1 cellular context compared by ENCODE assay signal in the genomic region with DNA sequence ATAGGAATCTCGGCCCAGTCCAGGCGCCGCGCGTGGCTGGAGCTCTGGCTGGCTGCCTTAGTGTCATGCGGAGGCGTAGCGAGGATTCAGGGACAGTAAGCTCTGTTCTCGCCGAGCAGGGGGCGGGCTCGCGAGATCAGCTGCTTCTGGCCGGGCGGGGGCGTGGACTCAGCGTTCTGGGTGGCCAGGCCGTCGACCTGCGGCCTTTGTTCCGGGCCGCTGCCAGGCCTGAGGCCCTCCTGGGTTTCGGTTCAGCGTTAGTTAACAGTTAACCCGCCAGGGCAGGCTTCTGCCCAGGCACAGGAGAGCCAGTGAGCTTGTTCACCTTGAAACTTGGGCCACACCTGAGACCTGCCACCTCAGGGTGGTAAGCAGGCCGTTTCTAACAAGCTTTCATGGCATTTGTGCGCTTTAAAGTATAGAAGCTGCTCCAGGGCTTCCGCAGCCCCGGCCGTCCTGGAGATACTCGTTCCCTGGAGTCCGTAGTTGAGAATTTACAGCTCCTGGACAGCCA.
TF ChIP-seq lines count a peak whose summit lies in the region.

No MANE protein-coding gene starts in this region.

TF ChIP-seq in GM23338, 12 proteins besides CTCF, POLR2A, EP300 and RAD21:
- TF ChIP-seq, protein P1, sequence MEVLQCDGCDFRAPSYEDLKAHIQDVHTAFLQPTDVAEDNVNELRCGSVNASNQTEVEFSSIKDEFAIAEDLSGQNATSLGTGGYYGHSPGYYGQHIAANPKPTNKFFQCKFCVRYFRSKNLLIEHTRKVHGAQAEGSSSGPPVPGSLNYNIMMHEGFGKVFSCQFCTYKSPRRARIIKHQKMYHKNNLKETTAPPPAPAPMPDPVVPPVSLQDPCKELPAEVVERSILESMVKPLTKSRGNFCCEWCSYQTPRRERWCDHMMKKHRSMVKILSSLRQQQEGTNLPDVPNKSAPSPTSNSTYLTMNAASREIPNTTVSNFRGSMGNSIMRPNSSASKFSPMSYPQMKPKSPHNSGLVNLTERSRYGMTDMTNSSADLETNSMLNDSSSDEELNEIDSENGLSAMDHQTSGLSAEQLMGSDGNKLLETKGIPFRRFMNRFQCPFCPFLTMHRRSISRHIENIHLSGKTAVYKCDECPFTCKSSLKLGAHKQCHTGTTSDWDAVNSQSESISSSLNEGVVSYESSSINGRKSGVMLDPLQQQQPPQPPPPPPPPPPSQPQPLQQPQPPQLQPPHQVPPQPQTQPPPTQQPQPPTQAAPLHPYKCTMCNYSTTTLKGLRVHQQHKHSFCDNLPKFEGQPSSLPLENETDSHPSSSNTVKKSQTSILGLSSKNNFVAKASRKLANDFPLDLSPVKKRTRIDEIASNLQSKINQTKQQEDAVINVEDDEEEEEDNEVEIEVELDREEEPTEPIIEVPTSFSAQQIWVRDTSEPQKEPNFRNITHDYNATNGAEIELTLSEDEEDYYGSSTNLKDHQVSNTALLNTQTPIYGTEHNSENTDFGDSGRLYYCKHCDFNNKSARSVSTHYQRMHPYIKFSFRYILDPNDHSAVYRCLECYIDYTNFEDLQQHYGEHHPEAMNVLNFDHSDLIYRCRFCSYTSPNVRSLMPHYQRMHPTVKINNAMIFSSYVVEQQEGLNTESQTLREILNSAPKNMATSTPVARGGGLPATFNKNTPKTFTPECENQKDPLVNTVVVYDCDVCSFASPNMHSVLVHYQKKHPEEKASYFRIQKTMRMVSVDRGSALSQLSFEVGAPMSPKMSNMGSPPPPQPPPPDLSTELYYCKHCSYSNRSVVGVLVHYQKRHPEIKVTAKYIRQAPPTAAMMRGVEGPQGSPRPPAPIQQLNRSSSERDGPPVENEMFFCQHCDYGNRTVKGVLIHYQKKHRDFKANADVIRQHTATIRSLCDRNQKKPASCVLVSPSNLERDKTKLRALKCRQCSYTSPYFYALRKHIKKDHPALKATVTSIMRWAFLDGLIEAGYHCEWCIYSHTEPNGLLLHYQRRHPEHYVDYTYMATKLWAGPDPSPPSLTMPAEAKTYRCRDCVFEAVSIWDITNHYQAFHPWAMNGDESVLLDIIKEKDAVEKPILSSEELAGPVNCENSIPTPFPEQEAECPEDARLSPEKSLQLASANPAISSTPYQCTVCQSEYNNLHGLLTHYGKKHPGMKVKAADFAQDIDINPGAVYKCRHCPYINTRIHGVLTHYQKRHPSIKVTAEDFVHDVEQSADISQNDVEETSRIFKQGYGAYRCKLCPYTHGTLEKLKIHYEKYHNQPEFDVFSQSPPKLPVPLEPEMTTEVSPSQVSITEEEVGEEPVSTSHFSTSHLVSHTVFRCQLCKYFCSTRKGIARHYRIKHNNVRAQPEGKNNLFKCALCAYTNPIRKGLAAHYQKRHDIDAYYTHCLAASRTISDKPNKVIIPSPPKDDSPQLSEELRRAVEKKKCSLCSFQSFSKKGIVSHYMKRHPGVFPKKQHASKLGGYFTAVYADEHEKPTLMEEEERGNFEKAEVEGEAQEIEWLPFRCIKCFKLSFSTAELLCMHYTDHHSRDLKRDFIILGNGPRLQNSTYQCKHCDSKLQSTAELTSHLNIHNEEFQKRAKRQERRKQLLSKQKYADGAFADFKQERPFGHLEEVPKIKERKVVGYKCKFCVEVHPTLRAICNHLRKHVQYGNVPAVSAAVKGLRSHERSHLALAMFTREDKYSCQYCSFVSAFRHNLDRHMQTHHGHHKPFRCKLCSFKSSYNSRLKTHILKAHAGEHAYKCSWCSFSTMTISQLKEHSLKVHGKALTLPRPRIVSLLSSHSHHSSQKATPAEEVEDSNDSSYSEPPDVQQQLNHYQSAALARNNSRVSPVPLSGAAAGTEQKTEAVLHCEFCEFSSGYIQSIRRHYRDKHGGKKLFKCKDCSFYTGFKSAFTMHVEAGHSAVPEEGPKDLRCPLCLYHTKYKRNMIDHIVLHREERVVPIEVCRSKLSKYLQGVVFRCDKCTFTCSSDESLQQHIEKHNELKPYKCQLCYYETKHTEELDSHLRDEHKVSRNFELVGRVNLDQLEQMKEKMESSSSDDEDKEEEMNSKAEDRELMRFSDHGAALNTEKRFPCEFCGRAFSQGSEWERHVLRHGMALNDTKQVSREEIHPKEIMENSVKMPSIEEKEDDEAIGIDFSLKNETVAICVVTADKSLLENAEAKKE (CRISPR knock-in tag; IDR thresholded peaks at IDR 0.05) = no peak
- TF ChIP-seq ZNF114 (CRISPR knock-in tag; IDR thresholded peaks at IDR 0.05) (no peak), POLR2AphosphoS5 (IDR thresholded peaks at IDR 0.05; ENCODE audit: low read depth) (peak; percentile 49; the same call in 1 of the 2 replicates), ZNF331 (CRISPR knock-in tag; IDR thresholded peaks at IDR 0.05; ENCODE audit: low read depth) (no peak)
- TF ChIP-seq, protein P2, sequence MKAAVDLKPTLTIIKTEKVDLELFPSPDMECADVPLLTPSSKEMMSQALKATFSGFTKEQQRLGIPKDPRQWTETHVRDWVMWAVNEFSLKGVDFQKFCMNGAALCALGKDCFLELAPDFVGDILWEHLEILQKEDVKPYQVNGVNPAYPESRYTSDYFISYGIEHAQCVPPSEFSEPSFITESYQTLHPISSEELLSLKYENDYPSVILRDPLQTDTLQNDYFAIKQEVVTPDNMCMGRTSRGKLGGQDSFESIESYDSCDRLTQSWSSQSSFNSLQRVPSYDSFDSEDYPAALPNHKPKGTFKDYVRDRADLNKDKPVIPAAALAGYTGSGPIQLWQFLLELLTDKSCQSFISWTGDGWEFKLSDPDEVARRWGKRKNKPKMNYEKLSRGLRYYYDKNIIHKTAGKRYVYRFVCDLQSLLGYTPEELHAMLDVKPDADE (IDR thresholded peaks at IDR 0.05) = no peak
